ENCODE assay signal across 16 cellular contexts in the genomic region with DNA sequence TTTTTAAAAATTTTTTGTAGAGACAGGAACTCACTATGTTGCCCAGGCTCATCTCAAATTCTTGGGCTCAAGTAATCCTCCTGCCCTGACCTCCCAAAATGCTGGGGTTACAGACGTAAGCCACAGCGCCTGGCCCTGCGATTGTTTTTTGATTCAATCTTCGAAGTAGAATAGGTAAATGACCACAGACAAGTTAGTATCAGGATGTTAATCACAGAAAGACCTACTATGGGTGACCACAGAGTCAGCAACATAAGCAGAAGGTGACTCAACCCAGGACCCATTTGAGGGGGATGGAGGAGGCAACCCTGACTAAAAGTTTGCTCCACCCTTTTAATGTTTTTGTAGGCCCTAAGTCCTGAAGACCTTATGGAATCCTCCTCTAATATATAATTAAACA. TPM values are rescaled to one million over a fixed set of nuclear protein-coding genes. Genes with fewer than 3 reads are reported as not detected.
DNase-seq lines count a peak whose midpoint lies in the region; ATAC-seq and TF ChIP-seq lines count a peak whose summit lies in the region.
"Had no signal": no experiment of that assay in that cellular context is flagged by ENCODE, and none has a peak within 500 bp of the region (broad histone marks: within the 10 kb centered on the region; RNA-seq: fewer than 3 reads in every experiment).

No MANE protein-coding gene starts in this region.

- H3K4me1 Mint-ChIP-seq in activated naive CD4-positive, alpha-beta T cell treated with anti-CD3 and anti-CD28 coated beads, Interleukin-2, amount 50 U/mL, for 24 hours = peaks cover 53% of the 10 kb centered on the region
- H3K4me1 Mint-ChIP-seq in activated naive CD4-positive, alpha-beta T cell treated with anti-CD3 and anti-CD28 coated beads, Interleukin-2, amount 10 ng/mL, durations not matched to agents 7 days and 5 days = peaks cover 46% of the 10 kb centered on the region
- H3K4me1 Mint-ChIP-seq in stimulated activated naive CD8-positive, alpha-beta T cell treated with anti-CD3 and anti-CD28 coated beads, Interleukin-15, Interleukin-2, amounts not matched to agents 100 ng/mL and 50 ng/mL, for 24 hours (ENCODE audit: low read depth) = peaks cover 61% of the 10 kb centered on the region
- peaks cover 60% of the 10 kb centered on the region for H3K4me1 Mint-ChIP-seq in CD4-positive, alpha-beta T cell (ENCODE audit: low read depth)

- peak overlapping the region; percentile 6 for H3K27ac Mint-ChIP-seq in activated naive CD4-positive, alpha-beta T cell treated with anti-CD3 and anti-CD28 coated beads, Interleukin-2, amount 50 U/mL, for 24 hours
- no peak overlapping the region for H3K27ac Mint-ChIP-seq in activated naive CD4-positive, alpha-beta T cell treated with anti-CD3 and anti-CD28 coated beads, Interleukin-2, amount 10 ng/mL, durations not matched to agents 7 days and 5 days
- peak overlapping the region in 1 of 2 donors; percentile 23 for H3K27ac Mint-ChIP-seq in activated naive CD4-positive, alpha-beta T cell treated with anti-CD3 and anti-CD28 coated beads, Interleukin-2, amount 50 U/mL, for 72 hours
- H3K27ac Mint-ChIP-seq in stimulated activated naive CD8-positive, alpha-beta T cell treated with anti-CD3 and anti-CD28 coated beads, Interleukin-15, Interleukin-2, amounts not matched to agents 100 ng/mL and 50 ng/mL, for 24 hours = peak overlapping the region; percentile 83
- H3K27ac Mint-ChIP-seq in CD4-positive, alpha-beta T cell = no peak overlapping the region

- no peaks in the 10 kb centered on the region for H3K27me3 Mint-ChIP-seq in activated naive CD4-positive, alpha-beta T cell treated with anti-CD3 and anti-CD28 coated beads, Interleukin-2, amount 50 U/mL, for 24 hours
- no peaks in the 10 kb centered on the region for H3K27me3 Mint-ChIP-seq in activated naive CD4-positive, alpha-beta T cell treated with anti-CD3 and anti-CD28 coated beads, Interleukin-2, amount 10 ng/mL, durations not matched to agents 7 days and 5 days
- no peaks in the 10 kb centered on the region for H3K27me3 Mint-ChIP-seq in stimulated activated naive CD8-positive, alpha-beta T cell treated with anti-CD3 and anti-CD28 coated beads, Interleukin-15, Interleukin-2, amounts not matched to agents 100 ng/mL and 50 ng/mL, for 24 hours
- H3K27me3 Mint-ChIP-seq in CD4-positive, alpha-beta T cell = no peaks in the 10 kb centered on the region
- H3K27me3 Mint-ChIP-seq: central memory CD8-positive, alpha-beta T cell; effector memory CD8-positive, alpha-beta T cell had no signal

- no peak overlapping the region for H3K27ac ChIP-seq in CD4-positive, alpha-beta T cell (ENCODE audit: low read depth, low read length)

- ATAC-seq in activated naive CD4-positive, alpha-beta T cell treated with anti-CD3 and anti-CD28 coated beads, Interleukin-2, amount 50 U/mL, for 72 hours = peak; percentile 44 to 61
- no peak for ATAC-seq in CD4-positive, alpha-beta T cell (ENCODE audit: poor library complexity)
- ATAC-seq: effector memory CD8-positive, alpha-beta T cell; HCT116; left ventricle myocardium superior; mucosa of descending colon; right cardiac atrium had no signal

- CTCF ChIA-PET in activated naive CD4-positive, alpha-beta T cell treated with anti-CD3 and anti-CD28 coated beads, Interleukin-2, amount 10 ng/mL, durations not matched to agents 7 days and 5 days (lab: Charles Lee) = interaction anchor here (1.2 to 1.8 kb wide), 2 partner anchors 18 to 31 kb away, joined by 3 to 5 read pairs; no protein-coding TSS in a partner anchor
- CTCF ChIA-PET in CD4-positive, alpha-beta T cell (lab: Charles Lee) = interaction anchor here (5.0 kb wide), 1 partner anchor 28 kb away, joined by 35 read pairs; no protein-coding TSS in a partner anchor

- TF ChIP-seq CTCF in CD4-positive, alpha-beta T cell (IDR thresholded peaks at IDR 0.05) = no peak

- no peaks in the 10 kb centered on the region for H3K36me3 Mint-ChIP-seq in activated naive CD4-positive, alpha-beta T cell treated with anti-CD3 and anti-CD28 coated beads, Interleukin-2, amount 50 U/mL, for 24 hours
- peaks cover 8% of the 10 kb centered on the region for H3K36me3 Mint-ChIP-seq in activated naive CD4-positive, alpha-beta T cell treated with anti-CD3 and anti-CD28 coated beads, Interleukin-2, amount 10 ng/mL, durations not matched to agents 7 days and 5 days
- no peaks in the 10 kb centered on the region for H3K36me3 Mint-ChIP-seq in activated naive CD4-positive, alpha-beta T cell treated with anti-CD3 and anti-CD28 coated beads, Interleukin-2, amount 50 U/mL, for 72 hours
- no peaks in the 10 kb centered on the region for H3K36me3 Mint-ChIP-seq in stimulated activated naive CD8-positive, alpha-beta T cell treated with anti-CD3 and anti-CD28 coated beads, Interleukin-15, Interleukin-2, amounts not matched to agents 100 ng/mL and 50 ng/mL, for 24 hours (ENCODE audit: low read depth)
- no peaks in the 10 kb centered on the region for H3K36me3 Mint-ChIP-seq in CD4-positive, alpha-beta T cell (ENCODE audit: low read depth)

- no peaks in the 10 kb centered on the region for H3K9me3 ChIP-seq in CD4-positive, alpha-beta T cell (ENCODE audit: control insufficient read depth, low read length)
- H3K9me3 ChIP-seq: mucosa of descending colon had no signal

- H3K4me3 Mint-ChIP-seq in activated naive CD4-positive, alpha-beta T cell treated with anti-CD3 and anti-CD28 coated beads, Interleukin-2, amount 50 U/mL, for 24 hours = no peak overlapping the region
- H3K4me3 Mint-ChIP-seq in activated naive CD4-positive, alpha-beta T cell treated with anti-CD3 and anti-CD28 coated beads, Interleukin-2, amount 10 ng/mL, durations not matched to agents 7 days and 5 days = no peak overlapping the region
- peak overlapping the region; percentile 57 for H3K4me3 Mint-ChIP-seq in stimulated activated naive CD8-positive, alpha-beta T cell treated with anti-CD3 and anti-CD28 coated beads, Interleukin-15, Interleukin-2, amounts not matched to agents 100 ng/mL and 50 ng/mL, for 24 hours
- no peak overlapping the region for H3K4me3 Mint-ChIP-seq in CD4-positive, alpha-beta T cell
- H3K4me3 Mint-ChIP-seq: central memory CD8-positive, alpha-beta T cell had no signal

- intact Hi-C loops in CD4-positive, alpha-beta T cell (cut with DNase I, micrococcal nuclease) = no loop called here

- POLR2A ChIA-PET in CD4-positive, alpha-beta T cell (lab: Charles Lee) = interaction anchor here (0.7 to 7.6 kb wide), 6 partner anchors 10 to 59 kb away, joined by 3 to 166 read pairs (median 70); partner anchors contain the start of gene USP3

- no peaks in the 10 kb centered on the region for H3K27me3 ChIP-seq in CD4-positive, alpha-beta T cell (ENCODE audit: control insufficient read depth, insufficient read depth, low read length)

- no peaks in the 10 kb centered on the region for H3K9me3 Mint-ChIP-seq in activated naive CD4-positive, alpha-beta T cell treated with anti-CD3 and anti-CD28 coated beads, Interleukin-2, amount 50 U/mL, for 24 hours
- H3K9me3 Mint-ChIP-seq in activated naive CD4-positive, alpha-beta T cell treated with anti-CD3 and anti-CD28 coated beads, Interleukin-2, amount 10 ng/mL, durations not matched to agents 7 days and 5 days = no peaks in the 10 kb centered on the region
- H3K9me3 Mint-ChIP-seq in activated naive CD4-positive, alpha-beta T cell treated with anti-CD3 and anti-CD28 coated beads, Interleukin-2, amount 50 U/mL, for 72 hours = no peaks in the 10 kb centered on the region
- H3K9me3 Mint-ChIP-seq in stimulated activated naive CD8-positive, alpha-beta T cell treated with anti-CD3 and anti-CD28 coated beads, Interleukin-15, Interleukin-2, amounts not matched to agents 100 ng/mL and 50 ng/mL, for 24 hours = no peaks in the 10 kb centered on the region
- no peaks in the 10 kb centered on the region for H3K9me3 Mint-ChIP-seq in CD4-positive, alpha-beta T cell
- H3K9me3 Mint-ChIP-seq: central memory CD8-positive, alpha-beta T cell; effector memory CD8-positive, alpha-beta T cell had no signal

- no peak for DNase-seq in activated naive CD4-positive, alpha-beta T cell treated with anti-CD3 and anti-CD28 coated beads, Interleukin-2, amount 10 ng/mL, durations not matched to agents 7 days and 5 days
- peak; percentile 39 for DNase-seq in M059J (ENCODE audit: low read depth)
- DNase-seq in activated naive CD4-positive, alpha-beta T cell treated with anti-CD3 and anti-CD28 coated beads, Interleukin-2, amount 50 U/mL, for 72 hours (ENCODE audit: low spot score in 2 of 2) = no peak
- DNase-seq in SHP77 treated with DMSO at 0.1 percent for 48 hours (lab: John Stamatoyannopoulos, UW) = no peak
- no peak for DNase-seq in CD4-positive, alpha-beta T cell
- DNase-seq: effector memory CD8-positive, alpha-beta T cell; left ventricle myocardium superior; MM.1S; mucosa of descending colon; NCI-H187 treated with DMSO at 0.1 percent for 48 hours; NCI-H446; right cardiac atrium had no signal

RNA-seq across cellular contexts. Expression of gene USP3, which starts 10.0 kb away (rescaled TPM):
- 25.7 and 29.9 TPM in 2 replicates for total RNA-seq in M059J (2014; rRNA removed; shearing (Covaris generic))
- total RNA-seq in activated naive CD4-positive, alpha-beta T cell treated with anti-CD3 and anti-CD28 coated beads, Interleukin-2, amount 50 U/mL, for 72 hours = 10 to 100 TPM; 71.4 to 81.4 TPM
- total RNA-seq in CD4-positive, alpha-beta T cell = 100 to 1,000 TPM; 280 to 282 TPM

Comparison
In these comparisons a context has a peak if more than half of its experiments do, and no peak if none do; other contexts are left out.
1. H3K27ac Mint-ChIP-seq: peak in activated naive CD4-positive, alpha-beta T cell treated with anti-CD3 and anti-CD28 coated beads, Interleukin-2, amount 50 U/mL, for 24 hours (single experiment) and stimulated activated naive CD8-positive, alpha-beta T cell treated with anti-CD3 and anti-CD28 coated beads, Interleukin-15, Interleukin-2, amounts not matched to agents 100 ng/mL and 50 ng/mL, for 24 hours (single experiment); none in activated naive CD4-positive, alpha-beta T cell treated with anti-CD3 and anti-CD28 coated beads, Interleukin-2, amount 10 ng/mL, durations not matched to agents 7 days and 5 days (single experiment) and CD4-positive, alpha-beta T cell (single experiment).